In genomic region chr10:31133251-31133627, GRCh38 we compare ENCODE assay signal across 9 cellular contexts.
DNase-seq lines count a peak whose midpoint lies in the region; ATAC-seq lines count a peak whose summit lies in the region.
"Had no signal": no experiment of that assay in that cellular context is flagged by ENCODE, and none has a peak within 500 bp of the region (broad histone marks: within the 10 kb centered on the region; RNA-seq: fewer than 3 reads in every experiment).

No MANE protein-coding gene starts in this region.

- no peak for DNase-seq in activated CD4-positive, alpha-beta T cell treated with anti-CD3 and anti-CD28 coated beads for 36 hours
- no peak for DNase-seq in activated CD4-positive, alpha-beta T cell treated with anti-CD3 and anti-CD28 coated beads for 48 hours
- DNase-seq in left kidney (ENCODE audit: low read depth, low spot score) (peak; percentile 40), H4 (ENCODE audit: low spot score) (no peak), GM19240 (ENCODE audit: insufficient read length, low spot score) (no peak), EL (no peak)
- DNase-seq: NCI-H226 had no signal

- H3K4me1 ChIP-seq in stomach smooth muscle (ENCODE audit: control insufficient read depth, insufficient read depth, low read length), result peaks cover 35% of the 10 kb centered on the region

- no peaks in the 10 kb centered on the region for H3K36me3 ChIP-seq in stomach smooth muscle (ENCODE audit: control insufficient read depth in 2 of 2, insufficient read depth in 2 of 2, low read length in 2 of 2)

- CTCF ChIA-PET in activated CD4-positive, alpha-beta T cell treated with anti-CD3 and anti-CD28 coated beads for 36 hours (lab: Charles Lee), result interaction anchor here (0.7 kb wide), 2 partner anchors 9 to 14 kb away, joined by 3 read pairs; no protein-coding TSS in a partner anchor

- intact Hi-C loops in activated CD4-positive, alpha-beta T cell treated with anti-CD3 and anti-CD28 coated beads for 36 hours (cut with DNase I, micrococcal nuclease), result loop anchor here in 1 of 2 experiments (10.0 kb wide), 1 partner anchor 212 kb away; no protein-coding TSS in a partner anchor

- H3K4me1 Mint-ChIP-seq in activated CD4-positive, alpha-beta T cell treated with anti-CD3 and anti-CD28 coated beads for 36 hours, result peaks cover 42% of the 10 kb centered on the region
- H3K4me1 Mint-ChIP-seq in activated T-helper 17 cell treated with anti-CD3 and anti-CD28 coated beads, Interleukin-2, amount 50 U/mL, for 72 hours, result peaks cover 18% of the 10 kb centered on the region

- no peak for ATAC-seq in activated CD4-positive, alpha-beta T cell treated with anti-CD3 and anti-CD28 coated beads for 36 hours
- no peak for ATAC-seq in activated T-helper 17 cell treated with anti-CD3 and anti-CD28 coated beads, Interleukin-2, amount 50 U/mL, for 72 hours (replicated peaks)

- peak overlapping the region; percentile 55 for H3K27ac Mint-ChIP-seq in activated CD4-positive, alpha-beta T cell treated with anti-CD3 and anti-CD28 coated beads for 36 hours
- H3K27ac Mint-ChIP-seq in activated T-helper 17 cell treated with anti-CD3 and anti-CD28 coated beads, Interleukin-2, amount 50 U/mL, for 72 hours, result no peak overlapping the region

- peak overlapping the region; percentile 75 for H3K4me3 Mint-ChIP-seq in activated CD4-positive, alpha-beta T cell treated with anti-CD3 and anti-CD28 coated beads for 36 hours
- H3K4me3 Mint-ChIP-seq in activated T-helper 17 cell treated with anti-CD3 and anti-CD28 coated beads, Interleukin-2, amount 50 U/mL, for 72 hours, result peak overlapping the region; percentile 75

- H3K36me3 Mint-ChIP-seq in activated CD4-positive, alpha-beta T cell treated with anti-CD3 and anti-CD28 coated beads for 36 hours (ENCODE audit: low read depth), result no peaks in the 10 kb centered on the region
- H3K36me3 Mint-ChIP-seq in activated T-helper 17 cell treated with anti-CD3 and anti-CD28 coated beads, Interleukin-2, amount 50 U/mL, for 72 hours (ENCODE audit: low read depth), result no peaks in the 10 kb centered on the region

- H3K4me3 ChIP-seq in stomach smooth muscle (ENCODE audit: low read length in 2 of 2), result peak overlapping the region in 1 of 2 donors; percentile 52

- H3K9me3 Mint-ChIP-seq in activated CD4-positive, alpha-beta T cell treated with anti-CD3 and anti-CD28 coated beads for 36 hours (ENCODE audit: low read depth), result no peaks in the 10 kb centered on the region
- H3K9me3 Mint-ChIP-seq in activated T-helper 17 cell treated with anti-CD3 and anti-CD28 coated beads, Interleukin-2, amount 50 U/mL, for 72 hours, result no peaks in the 10 kb centered on the region

- H3K9ac ChIP-seq in stomach smooth muscle (ENCODE audit: low read length in 2 of 2), result peak overlapping the region in 1 of 2 donors; percentile 47

- no peaks in the 10 kb centered on the region for H3K27me3 ChIP-seq in stomach smooth muscle (ENCODE audit: control insufficient read depth in 1 of 2, insufficient read depth in 2 of 2, low read length in 2 of 2)

- H3K27ac ChIP-seq in stomach smooth muscle (ENCODE audit: low read length), result peak overlapping the region; percentile 73

- POLR2A ChIA-PET in activated CD4-positive, alpha-beta T cell treated with anti-CD3 and anti-CD28 coated beads for 36 hours (lab: Charles Lee), result no interaction called here

- H3K9me3 ChIP-seq in stomach smooth muscle (ENCODE audit: control insufficient read depth in 2 of 2, low read length in 2 of 2), result no peaks in the 10 kb centered on the region

- no peaks in the 10 kb centered on the region for H3K27me3 Mint-ChIP-seq in activated CD4-positive, alpha-beta T cell treated with anti-CD3 and anti-CD28 coated beads for 36 hours
- H3K27me3 Mint-ChIP-seq in activated T-helper 17 cell treated with anti-CD3 and anti-CD28 coated beads, Interleukin-2, amount 50 U/mL, for 72 hours, result no peaks in the 10 kb centered on the region
